1 cellular context compared by ENCODE assay signal in the genomic region with DNA sequence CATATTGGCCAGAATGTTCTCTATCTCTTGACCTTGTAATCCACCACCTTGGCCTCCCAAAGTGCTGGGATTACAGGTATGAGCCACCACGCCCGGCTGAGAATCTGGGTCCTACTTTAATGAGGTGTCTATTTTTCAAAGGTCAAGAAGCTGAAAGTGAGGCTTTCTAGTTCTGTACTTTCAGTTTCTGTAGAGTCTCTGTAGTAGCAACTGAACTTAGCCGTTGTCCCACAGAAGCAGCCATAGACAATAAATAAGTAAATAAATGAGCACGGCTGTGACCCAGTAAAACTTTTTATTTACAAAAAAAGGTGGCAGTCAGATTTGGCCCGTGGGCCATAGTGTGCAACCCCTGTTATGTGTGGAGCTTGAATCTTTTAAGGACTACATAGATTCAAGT.
TF ChIP-seq lines count a peak whose summit lies in the region.

No MANE protein-coding gene starts in this region.

TF ChIP-seq in GM12878, 131 proteins besides CTCF, POLR2A, EP300 and RAD21 (continued from another document):
- TF ChIP-seq NFIC (IDR thresholded peaks at IDR 0.05; ENCODE audit: low read depth, low read length) (0 out of 2 replicates have a peak, but pooled peaks have one; percentile 7), NR2F1 (conservative IDR thresholded peaks at IDR 0.05) (peak; percentile 84), NBN (IDR thresholded peaks at IDR 0.05) (peak; percentile 50; the same call in 1 of the 2 replicates), BMI1 (IDR thresholded peaks at IDR 0.05; ENCODE audit: borderline replicate concordance) (no peak), JUNB (IDR thresholded peaks at IDR 0.05) (no peak), MTA2 (IDR thresholded peaks at IDR 0.05; ENCODE audit: low read depth) (peak; percentile 61; the same call in 1 of the 2 replicates), CREM (IDR thresholded peaks at IDR 0.05; ENCODE audit: low read depth) (no peak), ATF7 (IDR thresholded peaks at IDR 0.05; ENCODE audit: low read depth) (peak; percentile 37; the same call in 1 of the 2 replicates), ZNF207 (IDR thresholded peaks at IDR 0.05; ENCODE audit: borderline replicate concordance) (no peak)
- TF ChIP-seq, protein P1, sequence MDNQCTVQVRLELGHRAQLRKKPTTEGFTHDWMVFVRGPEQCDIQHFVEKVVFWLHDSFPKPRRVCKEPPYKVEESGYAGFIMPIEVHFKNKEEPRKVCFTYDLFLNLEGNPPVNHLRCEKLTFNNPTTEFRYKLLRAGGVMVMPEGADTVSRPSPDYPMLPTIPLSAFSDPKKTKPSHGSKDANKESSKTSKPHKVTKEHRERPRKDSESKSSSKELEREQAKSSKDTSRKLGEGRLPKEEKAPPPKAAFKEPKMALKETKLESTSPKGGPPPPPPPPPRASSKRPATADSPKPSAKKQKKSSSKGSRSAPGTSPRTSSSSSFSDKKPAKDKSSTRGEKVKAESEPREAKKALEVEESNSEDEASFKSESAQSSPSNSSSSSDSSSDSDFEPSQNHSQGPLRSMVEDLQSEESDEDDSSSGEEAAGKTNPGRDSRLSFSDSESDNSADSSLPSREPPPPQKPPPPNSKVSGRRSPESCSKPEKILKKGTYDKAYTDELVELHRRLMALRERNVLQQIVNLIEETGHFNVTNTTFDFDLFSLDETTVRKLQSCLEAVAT (IDR thresholded peaks at IDR 0.05): peak; percentile 78
- TF ChIP-seq, protein P2, sequence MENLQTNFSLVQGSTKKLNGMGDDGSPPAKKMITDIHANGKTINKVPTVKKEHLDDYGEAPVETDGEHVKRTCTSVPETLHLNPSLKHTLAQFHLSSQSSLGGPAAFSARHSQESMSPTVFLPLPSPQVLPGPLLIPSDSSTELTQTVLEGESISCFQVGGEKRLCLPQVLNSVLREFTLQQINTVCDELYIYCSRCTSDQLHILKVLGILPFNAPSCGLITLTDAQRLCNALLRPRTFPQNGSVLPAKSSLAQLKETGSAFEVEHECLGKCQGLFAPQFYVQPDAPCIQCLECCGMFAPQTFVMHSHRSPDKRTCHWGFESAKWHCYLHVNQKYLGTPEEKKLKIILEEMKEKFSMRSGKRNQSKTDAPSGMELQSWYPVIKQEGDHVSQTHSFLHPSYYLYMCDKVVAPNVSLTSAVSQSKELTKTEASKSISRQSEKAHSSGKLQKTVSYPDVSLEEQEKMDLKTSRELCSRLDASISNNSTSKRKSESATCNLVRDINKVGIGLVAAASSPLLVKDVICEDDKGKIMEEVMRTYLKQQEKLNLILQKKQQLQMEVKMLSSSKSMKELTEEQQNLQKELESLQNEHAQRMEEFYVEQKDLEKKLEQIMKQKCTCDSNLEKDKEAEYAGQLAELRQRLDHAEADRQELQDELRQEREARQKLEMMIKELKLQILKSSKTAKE (IDR thresholded peaks at IDR 0.05; ENCODE audit: low read depth, poor library complexity, severe bottlenecking): peak; percentile 54
- TF ChIP-seq, protein P3, sequence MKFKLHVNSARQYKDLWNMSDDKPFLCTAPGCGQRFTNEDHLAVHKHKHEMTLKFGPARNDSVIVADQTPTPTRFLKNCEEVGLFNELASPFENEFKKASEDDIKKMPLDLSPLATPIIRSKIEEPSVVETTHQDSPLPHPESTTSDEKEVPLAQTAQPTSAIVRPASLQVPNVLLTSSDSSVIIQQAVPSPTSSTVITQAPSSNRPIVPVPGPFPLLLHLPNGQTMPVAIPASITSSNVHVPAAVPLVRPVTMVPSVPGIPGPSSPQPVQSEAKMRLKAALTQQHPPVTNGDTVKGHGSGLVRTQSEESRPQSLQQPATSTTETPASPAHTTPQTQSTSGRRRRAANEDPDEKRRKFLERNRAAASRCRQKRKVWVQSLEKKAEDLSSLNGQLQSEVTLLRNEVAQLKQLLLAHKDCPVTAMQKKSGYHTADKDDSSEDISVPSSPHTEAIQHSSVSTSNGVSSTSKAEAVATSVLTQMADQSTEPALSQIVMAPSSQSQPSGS (IDR thresholded peaks at IDR 0.05; ENCODE audit: low read length): no peak
